ENCODE assay signal across 10 cellular contexts in genomic region chr1:145232874-145233630, GRCh38. TPM values are rescaled to one million over a fixed set of nuclear protein-coding genes. Genes with fewer than 3 reads are reported as not detected.
DNase-seq lines count a peak whose midpoint lies in the region; ATAC-seq and TF ChIP-seq lines count a peak whose summit lies in the region.
"Not testable (repeated sequence)": the region's sequence is repeated elsewhere in the genome, so short reads cannot be mapped to it uniquely, and the experiment has no call there.
"Had no signal": no experiment of that assay in that cellular context is flagged by ENCODE, and none has a peak within 500 bp of the region (broad histone marks: within the 10 kb centered on the region; RNA-seq: fewer than 3 reads in every experiment).

No MANE protein-coding gene starts in this region.

- H3K4me3 ChIP-seq in HUES6 (ENCODE audit: low read depth, low read length): peak overlapping the region; percentile 40
- not testable (repeated sequence) for H3K4me3 ChIP-seq in mammary epithelial cell (replicated peaks in 1 of 3; ENCODE audit: insufficient read depth in 1 of 3, low read depth in 2 of 3, low read length in 3 of 3)
- peak overlapping the region; percentile 23; the same call in 1 of the 2 replicates for H3K4me3 ChIP-seq in iPS DF 6.9 (ENCODE audit: low read length)

- H3K4me1 ChIP-seq in HUES6 (ENCODE audit: control insufficient read depth, insufficient read depth, low read length); mammary epithelial cell (ENCODE audit: insufficient read depth, low read length); iPS DF 6.9 (ENCODE audit: control insufficient read depth, insufficient read depth, low read length): not testable (repeated sequence)

- H3K36me3 ChIP-seq in HUES6 (ENCODE audit: control insufficient read depth, insufficient read depth, low read length); mammary epithelial cell (ENCODE audit: insufficient read depth, low read length); iPS DF 6.9 (ENCODE audit: control insufficient read depth, insufficient read depth, low read length): not testable (repeated sequence)

- not testable (repeated sequence) for H3K27me3 ChIP-seq in CD4-positive, alpha-beta T cell (ENCODE audit: control insufficient read depth, insufficient read depth, low read length); mammary epithelial cell (ENCODE audit: insufficient read depth, low read length); iPS DF 6.9 (ENCODE audit: control insufficient read depth, insufficient read depth, low read length)
- peaks cover 14% of the 10 kb centered on the region for H3K27me3 ChIP-seq in HUES6 (ENCODE audit: control insufficient read depth, insufficient read depth, low read length)

- not testable (repeated sequence) for H3K9ac ChIP-seq in HUES6 (ENCODE audit: low read length); mammary epithelial cell (ENCODE audit: insufficient read depth, low read length)

- not testable (repeated sequence) for H2AFZ ChIP-seq in mammary epithelial cell (ENCODE audit: low read depth, low read length)

- in situ Hi-C loops in mammary epithelial cell (cut with MboI; ENCODE audit: low sequenced_read_pairs in 2 of 2): not testable (repeated sequence)

- peak; percentile 85 for ATAC-seq in CD4-positive, alpha-beta T cell (ENCODE audit: poor library complexity)
- peak; percentile 87 to 93 for ATAC-seq in activated T-cell treated with anti-CD3 and anti-CD28 coated beads, Interleukin-2, amount 50 U/mL, for 4 hours
- ATAC-seq in naive thymus-derived CD8-positive, alpha-beta T cell: peak; percentile 71 to 84
- ATAC-seq in stimulated activated naive B cell treated with anti-CD40 and anti-IgM and Interleukin-4, amounts not matched to agents 10 μg/mL and 1 μg/mL and 100 μg/mL, for 72 hours (replicated peaks): peak; percentile 82 to 86

- dilution Hi-C loops in mammary epithelial cell (cut with HindIII; ENCODE audit: low sequenced_read_pairs): not testable (repeated sequence)

- H3K4me2 ChIP-seq in mammary epithelial cell (ENCODE audit: insufficient read depth, low read depth, low read length): peak overlapping the region; percentile 41

- not testable (repeated sequence) for H3K79me2 ChIP-seq in mammary epithelial cell (ENCODE audit: insufficient read depth, low read length)

- not testable (repeated sequence) for TF ChIP-seq CTCF in CD4-positive, alpha-beta T cell (IDR thresholded peaks at IDR 0.05); mammary epithelial cell (conservative IDR thresholded peaks at IDR 0.05 in 1 of 2, IDR thresholded peaks at IDR 0.05 in 1 of 2; ENCODE audit: extremely low read depth in 1 of 2, insufficient read depth in 1 of 2, low read depth in 1 of 2, low read length in 2 of 2)

- not testable (repeated sequence) for H3K9me3 ChIP-seq in CD4-positive, alpha-beta T cell (ENCODE audit: control insufficient read depth, low read length); HUES6 (ENCODE audit: control insufficient read depth, insufficient read depth, low read depth, low read length); mammary epithelial cell (replicated peaks; ENCODE audit: insufficient read depth, low read length); iPS DF 6.9 (ENCODE audit: control insufficient read depth, insufficient read depth, low read length)

- not testable (repeated sequence) for H4K20me1 ChIP-seq in mammary epithelial cell (ENCODE audit: insufficient read depth, low read length)

- peak overlapping the region; percentile 80 for H3K4me3 Mint-ChIP-seq in CD4-positive, alpha-beta T cell
- H3K4me3 Mint-ChIP-seq in T-helper 2 cell treated with Interferon-gamma antibody and Interleukin-4, amounts not matched to agents 5 μg/mL and 100 μg/mL, for 36 hours: peak overlapping the region; percentile 29
- H3K4me3 Mint-ChIP-seq in activated T-cell treated with anti-CD3 and anti-CD28 coated beads, Interleukin-2, amount 50 U/mL, for 4 hours: peak overlapping the region; percentile 56
- H3K4me3 Mint-ChIP-seq in naive thymus-derived CD8-positive, alpha-beta T cell: peak overlapping the region; percentile 72 to 88 (median 82)
- peak overlapping the region; percentile 62 to 79 for H3K4me3 Mint-ChIP-seq in stimulated activated naive B cell treated with anti-CD40 and anti-IgM and Interleukin-4, amounts not matched to agents 10 μg/mL and 1 μg/mL and 100 μg/mL, for 72 hours

- peak in 6 of 10 experiments; percentile 1 to 35 (median 10) for DNase-seq in CD4-positive, alpha-beta T cell
- peak; percentile 5 for DNase-seq in T-helper 2 cell treated with Interferon-gamma antibody and Interleukin-4, amounts not matched to agents 5 μg/mL and 100 μg/mL, for 36 hours (ENCODE audit: low spot score)
- peak; percentile 4 for DNase-seq in activated T-cell treated with anti-CD3 and anti-CD28 coated beads, Interleukin-2, amount 50 U/mL, for 4 hours
- peak; percentile 0 for DNase-seq in mammary epithelial cell
- DNase-seq in iPS DF 6.9 (ENCODE audit: low read depth, low spot score); stimulated activated naive B cell treated with anti-CD40 and anti-IgM and Interleukin-4, amounts not matched to agents 10 μg/mL and 1 μg/mL and 100 μg/mL, for 72 hours: not testable (repeated sequence)
- DNase-seq in naive thymus-derived CD8-positive, alpha-beta T cell: peak in 9 of 10 donors; percentile 4 to 64 (median 31)

- not testable (repeated sequence) for H3K27me3 Mint-ChIP-seq in CD4-positive, alpha-beta T cell; T-helper 2 cell treated with Interferon-gamma antibody and Interleukin-4, amounts not matched to agents 5 μg/mL and 100 μg/mL, for 36 hours (ENCODE audit: low read depth); activated T-cell treated with anti-CD3 and anti-CD28 coated beads, Interleukin-2, amount 50 U/mL, for 4 hours (ENCODE audit: low read depth); naive thymus-derived CD8-positive, alpha-beta T cell; stimulated activated naive B cell treated with anti-CD40 and anti-IgM and Interleukin-4, amounts not matched to agents 10 μg/mL and 1 μg/mL and 100 μg/mL, for 72 hours

- H3K27ac ChIP-seq in CD4-positive, alpha-beta T cell (ENCODE audit: low read depth, low read length); HUES6 (ENCODE audit: low read depth, low read length); mammary epithelial cell (ENCODE audit: insufficient read depth, low read depth, low read length); iPS DF 6.9 (ENCODE audit: low read length): not testable (repeated sequence)

- not testable (repeated sequence) for H3K36me3 Mint-ChIP-seq in CD4-positive, alpha-beta T cell (ENCODE audit: low read depth); T-helper 2 cell treated with Interferon-gamma antibody and Interleukin-4, amounts not matched to agents 5 μg/mL and 100 μg/mL, for 36 hours (ENCODE audit: low read depth); activated T-cell treated with anti-CD3 and anti-CD28 coated beads, Interleukin-2, amount 50 U/mL, for 4 hours (ENCODE audit: insufficient read depth); naive thymus-derived CD8-positive, alpha-beta T cell; stimulated activated naive B cell treated with anti-CD40 and anti-IgM and Interleukin-4, amounts not matched to agents 10 μg/mL and 1 μg/mL and 100 μg/mL, for 72 hours

- WGBS in mammary epithelial cell (ENCODE audit: low coverage, missing lambda C conversion rate): 71% methylated on average over 12 of the region's 55 CpGs
- no CpG with 5 or more reads among the region's 55 CpGs for WGBS in iPS DF 6.9 (ENCODE audit: insufficient coverage, insufficient read length)

- not testable (repeated sequence) for BruUV-seq in mammary epithelial cell (replicated peaks; lab: Mats Ljungman, UMichigan)

- CTCF ChIA-PET in CD4-positive, alpha-beta T cell (lab: Charles Lee); mammary epithelial cell (lab: Charles Lee; ENCODE audit: low non-redundant PET): not testable (repeated sequence)

- intact Hi-C loops in CD4-positive, alpha-beta T cell (cut with DNase I, micrococcal nuclease); mammary epithelial cell (cut with micrococcal nuclease): not testable (repeated sequence)

- POLR2A ChIA-PET in CD4-positive, alpha-beta T cell (lab: Charles Lee); naive thymus-derived CD8-positive, alpha-beta T cell (lab: Charles Lee): not testable (repeated sequence)

- H3K9me3 Mint-ChIP-seq in CD4-positive, alpha-beta T cell; T-helper 2 cell treated with Interferon-gamma antibody and Interleukin-4, amounts not matched to agents 5 μg/mL and 100 μg/mL, for 36 hours; activated T-cell treated with anti-CD3 and anti-CD28 coated beads, Interleukin-2, amount 50 U/mL, for 4 hours; naive thymus-derived CD8-positive, alpha-beta T cell; stimulated activated naive B cell treated with anti-CD40 and anti-IgM and Interleukin-4, amounts not matched to agents 10 μg/mL and 1 μg/mL and 100 μg/mL, for 72 hours: not testable (repeated sequence)

- not testable (repeated sequence) for H3K4me1 Mint-ChIP-seq in CD4-positive, alpha-beta T cell (ENCODE audit: low read depth); T-helper 2 cell treated with Interferon-gamma antibody and Interleukin-4, amounts not matched to agents 5 μg/mL and 100 μg/mL, for 36 hours (ENCODE audit: low read depth); activated T-cell treated with anti-CD3 and anti-CD28 coated beads, Interleukin-2, amount 50 U/mL, for 4 hours (ENCODE audit: low read depth); stimulated activated naive B cell treated with anti-CD40 and anti-IgM and Interleukin-4, amounts not matched to agents 10 μg/mL and 1 μg/mL and 100 μg/mL, for 72 hours
- H3K4me1 Mint-ChIP-seq in naive thymus-derived CD8-positive, alpha-beta T cell: peaks cover 3 to 18% (median 15%) of the 10 kb centered on the region in 4 donors

- peak overlapping the region; percentile 63 for H3K27ac Mint-ChIP-seq in CD4-positive, alpha-beta T cell
- not testable (repeated sequence) for H3K27ac Mint-ChIP-seq in T-helper 2 cell treated with Interferon-gamma antibody and Interleukin-4, amounts not matched to agents 5 μg/mL and 100 μg/mL, for 36 hours; stimulated activated naive B cell treated with anti-CD40 and anti-IgM and Interleukin-4, amounts not matched to agents 10 μg/mL and 1 μg/mL and 100 μg/mL, for 72 hours
- peak overlapping the region; percentile 69 to 98 (median 94) for H3K27ac Mint-ChIP-seq in naive thymus-derived CD8-positive, alpha-beta T cell

RNA-seq across cellular contexts. Expression of gene PPIAL4D, which starts 8.9 kb away (rescaled TPM):
- total RNA-seq in CD4-positive, alpha-beta T cell: not detected
- not detected for total RNA-seq in activated T-cell treated with anti-CD3 and anti-CD28 coated beads, Interleukin-2, amount 50 U/mL, for 4 hours
- not detected for total RNA-seq in mammary epithelial cell
- not detected for polyA plus RNA-seq in mammary epithelial cell
- polyA minus RNA-seq in mammary epithelial cell: not detected
- total RNA-seq in naive thymus-derived CD8-positive, alpha-beta T cell: not detected
- not detected for polyA plus RNA-seq in naive thymus-derived CD8-positive, alpha-beta T cell
- total RNA-seq: colonic mucosa had no signal
- polyA plus RNA-seq: neural cell had no signal

Comparison
In these comparisons a context has a peak if more than half of its experiments do, and no peak if none do; other contexts are left out.
1. H3K4me3 Mint-ChIP-seq: peak in every context shown above with its lines; median percentile 82 in naive thymus-derived CD8-positive, alpha-beta T cell; 80 in CD4-positive, alpha-beta T cell; 70 in stimulated activated naive B cell treated with anti-CD40 and anti-IgM and Interleukin-4, amounts not matched to agents 10 μg/mL and 1 μg/mL and 100 μg/mL, for 72 hours; 56 in activated T-cell treated with anti-CD3 and anti-CD28 coated beads, Interleukin-2, amount 50 U/mL, for 4 hours; 29 in T-helper 2 cell treated with Interferon-gamma antibody and Interleukin-4, amounts not matched to agents 5 μg/mL and 100 μg/mL, for 36 hours.